ENCODE assay signal across 1 cellular context in genomic region chr16:2084688-2085625, GRCh38.
TF ChIP-seq lines count a peak whose summit lies in the region.

No MANE protein-coding gene starts in this region.

TF ChIP-seq in K562, 482 proteins besides CTCF, POLR2A, EP300 and RAD21:
- no peak for TF ChIP-seq DLX4 (CRISPR knock-in tag; IDR thresholded peaks at IDR 0.05)
- TF ChIP-seq POLR2G (IDR thresholded peaks at IDR 0.05; ENCODE audit: low read depth, low read length), result peak; percentile 62; the same call in 1 of the 2 replicates
- no peak for TF ChIP-seq HNRNPLL (IDR thresholded peaks at IDR 0.05; ENCODE audit: low read depth, low read length, poor library complexity, severe bottlenecking)
- no peak for TF ChIP-seq SNRNP70 (optimal IDR thresholded peaks at IDR 0.05; ENCODE audit: low read depth, low read length)
- TF ChIP-seq ESRRA (IDR thresholded peaks at IDR 0.05; ENCODE audit: borderline replicate concordance, low read depth), result no peak
